ENCODE assay signal across 8 cellular contexts in the genomic region with DNA sequence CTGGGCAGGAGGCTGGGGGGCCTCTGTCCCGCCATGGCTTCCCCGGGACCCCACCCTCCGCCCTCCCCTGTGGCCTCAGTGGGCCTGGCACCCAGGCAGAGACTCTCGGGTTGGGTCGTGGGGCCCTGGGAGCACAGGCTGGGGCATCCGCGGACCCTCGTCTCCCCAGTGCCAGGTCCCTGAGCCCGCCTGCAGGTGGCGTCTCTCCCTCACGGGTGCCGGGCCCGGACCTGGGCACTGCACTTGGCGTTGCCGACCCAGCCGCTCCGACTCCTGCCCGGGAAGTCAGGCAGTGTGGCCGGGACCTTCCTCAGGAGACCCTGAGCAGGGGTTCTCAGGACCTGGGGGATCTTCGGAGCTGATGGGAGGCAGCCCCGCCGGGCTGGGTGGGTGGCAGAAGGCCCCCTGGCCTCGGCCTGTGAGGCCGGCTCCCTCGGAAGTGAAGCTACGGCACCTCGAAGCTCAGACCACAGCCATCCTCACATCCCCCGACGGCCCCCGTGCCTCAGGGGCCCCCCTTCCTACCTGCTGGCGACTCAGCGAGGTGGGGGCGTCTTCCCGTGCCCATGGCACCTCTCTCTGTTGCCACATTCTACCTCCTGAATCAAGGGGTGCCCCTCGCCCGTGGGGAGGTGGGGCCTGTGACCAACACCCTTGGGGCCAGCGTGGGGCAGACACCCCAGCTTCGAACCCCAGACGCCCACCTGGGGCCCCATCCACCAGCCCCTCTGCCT. TPM values are rescaled to one million over a fixed set of nuclear protein-coding genes. Genes with fewer than 3 reads are reported as not detected.
DNase-seq lines count a peak whose midpoint lies in the region; ATAC-seq and TF ChIP-seq lines count a peak whose summit lies in the region.

No MANE protein-coding gene starts in this region.

- H3K27me3 ChIP-seq in lung (ENCODE audit: control insufficient read depth, insufficient read depth): no peaks in the 10 kb centered on the region

- H3K9me3 ChIP-seq in lung (ENCODE audit: control insufficient read depth in 2 of 2, insufficient read depth in 1 of 2, low read length in 1 of 2): no peaks in the 10 kb centered on the region

- no peak overlapping the region for H3K4me3 ChIP-seq in lung

- WGBS in lung, 2 donors: 12 to 16% methylated on average over 34 to 39 of the region's 39 CpGs

- peaks cover 0 to 5% of the 10 kb centered on the region in 2 donors for H3K4me1 ChIP-seq in lung (ENCODE audit: control insufficient read depth in 2 of 2, insufficient read depth in 2 of 2, low read length in 2 of 2)

- H3K36me3 ChIP-seq in lung (ENCODE audit: control insufficient read depth in 2 of 2, insufficient read depth in 2 of 2, low read length in 2 of 2): no peaks in the 10 kb centered on the region

- no peak overlapping the region for H3K27ac ChIP-seq in lung (ENCODE audit: low read depth in 1 of 2, low read length in 1 of 2)

- peak; percentile 58 for ATAC-seq in lung (ENCODE audit: insufficient read depth, low FRiP score)

- peak; percentile 92 for TF ChIP-seq CTCF in lung (IDR thresholded peaks at IDR 0.05; ENCODE audit: control extremely low read depth, extremely low read depth)

- DNase-seq in COR-L47 (lab: John Stamatoyannopoulos, UW) (peak; percentile 69), H4 (ENCODE audit: low spot score) (peak; percentile 47), NCI-H345 treated with DMSO at 0.1 percent for 48 hours (lab: John Stamatoyannopoulos, UW; ENCODE audit: unreplicated experiment) (peak; percentile 30), dermis blood vessel endothelial cell (peak; percentile 85), lung (ENCODE audit: low spot score) (peak; percentile 81), cortex of kidney (lab: John Stamatoyannopoulos, UW) (no peak)
- peak; percentile 75 to 76 for DNase-seq in activated CD4-positive, alpha-beta T cell treated with anti-CD3 and anti-CD28 coated beads, Interleukin-2, amount 50 U/mL, for 24 hours (ENCODE audit: low read depth in 1 of 2, low spot score in 1 of 2)
- DNase-seq in stimulated activated CD4-positive, alpha-beta T cell treated with anti-CD3 and anti-CD28 coated beads, Interleukin-4, amount 100 ng/mL, for 48 hours (ENCODE audit: low read depth in 2 of 2): peak; percentile 80 to 81

RNA-seq across cellular contexts. Expression of gene C1orf159, which starts 6.4 kb away (rescaled TPM):
- total RNA-seq in H4 (2014; rRNA removed; shearing (Covaris generic)): 11.8 and 16.4 TPM in 2 replicates
- total RNA-seq in dermis blood vessel endothelial cell (11.4 and 11.7 TPM in 2 replicates), lung (10 to 100 TPM in 1 of 2 donors, 1 to 10 TPM in 1; 9.9 to 19.2 TPM)
- 10 to 100 TPM in 1 of 2 donors, 1 to 10 TPM in 1; 9.5 to 16.7 TPM for polyA plus RNA-seq in lung

RNA-seq across cellular contexts. Expression of gene RNF223, which starts 48.1 kb away (rescaled TPM):
- not detected in 2 replicates for total RNA-seq in H4 (2014; rRNA removed; shearing (Covaris generic))
- total RNA-seq in dermis blood vessel endothelial cell: not detected in 2 replicates
- total RNA-seq in lung: 1 to 10 TPM in 1 of 2 donors, under 1 TPM in 1; 0.54 to 2.4 TPM
- 1 to 10 TPM in 1 of 2 donors, under 1 TPM in 1; 0.57 to 2.3 TPM for polyA plus RNA-seq in lung

RNA-seq across cellular contexts. Expression of gene TTLL10, which starts 51.4 kb away (rescaled TPM):
- total RNA-seq in H4 (2014; rRNA removed; shearing (Covaris generic)): not detected in 2 replicates
- total RNA-seq in dermis blood vessel endothelial cell (not detected in 2 replicates), lung (10 to 100 TPM in 1 of 2 donors, 1 to 10 TPM in 1; 4.8 to 19.7 TPM)
- polyA plus RNA-seq in lung: 1 to 10 TPM; 3.7 to 4.3 TPM
